11 cellular contexts compared by ENCODE assay signal in the genomic region with DNA sequence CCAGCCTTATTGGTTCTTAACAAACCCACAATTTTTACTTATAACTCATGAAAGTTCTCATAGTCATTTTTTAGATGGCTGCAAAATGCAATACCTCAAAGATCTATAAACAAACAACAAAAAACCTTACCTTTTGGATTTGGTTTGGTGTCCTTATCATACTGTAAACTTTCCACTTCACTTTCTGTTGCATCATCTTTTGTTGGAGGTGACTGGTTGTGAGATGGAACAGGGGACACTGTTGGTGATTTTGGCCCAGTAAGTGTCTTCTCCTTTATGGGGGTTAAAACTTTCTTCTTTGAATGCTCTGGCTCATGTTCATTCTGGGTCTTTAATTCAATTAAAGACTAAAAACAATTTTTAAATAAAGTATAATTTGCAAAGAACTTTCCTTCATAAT.
"Had no signal": no experiment of that assay in that cellular context is flagged by ENCODE, and none has a peak within 500 bp of the region (broad histone marks: within the 10 kb centered on the region; RNA-seq: fewer than 3 reads in every experiment).

No MANE protein-coding gene starts in this region.

- H3K9ac ChIP-seq: GM23248 had no signal

- H2AFZ ChIP-seq: GM23248, GM23338 had no signal

- ATAC-seq: GM23338, HCT116 had no signal

- H3K9me3 ChIP-seq: HAP-1 had no signal

- DNase-seq: GM23248, GOT3, H7, H9, HCEC 1CT, HFFc6 had no signal

- H3K4me2 ChIP-seq: GM23338 had no signal

- H3K27ac ChIP-seq: GM23248 had no signal

- H3K4me3 ChIP-seq: GM23248, GM23338, HAP-1 had no signal

- FAIRE-seq: H1, H54 had no signal
